ENCODE assay signal across 13 cellular contexts in genomic region chr12:79546461-79547043, GRCh38.
DNase-seq lines count a peak whose midpoint lies in the region; ATAC-seq, FAIRE-seq and TF ChIP-seq lines count a peak whose summit lies in the region.
"Had no signal": no experiment of that assay in that cellular context is flagged by ENCODE, and none has a peak within 500 bp of the region (broad histone marks: within the 10 kb centered on the region; RNA-seq: fewer than 3 reads in every experiment).

No MANE protein-coding gene starts in this region.

- POLR2A ChIA-PET in HEK293T (lab: Yijun Ruan, JAX), result interaction anchor here (1.5 kb wide), 1 partner anchor 143 kb away, joined by 3 read pairs; no protein-coding TSS in a partner anchor

- H3K4me3 Mint-ChIP-seq in HFFc6, result peak overlapping the region; percentile 66
- H3K4me3 Mint-ChIP-seq: activated naive CD4-positive, alpha-beta T cell treated with anti-CD3 and anti-CD28 coated beads, Interleukin-2, amount 50 U/mL, for 24 hours had no signal

- H3K4me2 ChIP-seq in keratinocyte (ENCODE audit: control insufficient read depth, extremely low read depth, insufficient read depth, low read depth, low read length), result peak overlapping the region; percentile 8

- H4K20me1 ChIP-seq in keratinocyte (ENCODE audit: control insufficient read depth, extremely low read depth, insufficient read depth, low read length), result no peaks in the 10 kb centered on the region

- H3K36me3 ChIP-seq in ascending aorta (no peaks in the 10 kb centered on the region), keratinocyte (ENCODE audit: control insufficient read depth in 2 of 2, extremely low read depth in 1 of 2, insufficient read depth in 2 of 2, low read length in 2 of 2) (no peaks in the 10 kb centered on the region), tibial artery (no peaks in the 10 kb centered on the region)

- FAIRE-seq in keratinocyte (lab: Jason Lieb, UNC), result no peak
- FAIRE-seq: K562 had no signal

- H3K36me3 Mint-ChIP-seq in HFFc6 (ENCODE audit: low read depth), result peaks cover 25% of the 10 kb centered on the region
- H3K36me3 Mint-ChIP-seq: activated naive CD4-positive, alpha-beta T cell treated with anti-CD3 and anti-CD28 coated beads, Interleukin-2, amount 50 U/mL, for 24 hours had no signal

- no peaks in the 10 kb centered on the region for H3K27me3 ChIP-seq in ascending aorta
- no peaks in the 10 kb centered on the region for H3K27me3 ChIP-seq in keratinocyte (ENCODE audit: control insufficient read depth, extremely low read depth, insufficient read depth, low read length)
- no peaks in the 10 kb centered on the region for H3K27me3 ChIP-seq in tibial artery

- no peak for DNase-seq in HFFc6
- DNase-seq in ascending aorta (ENCODE audit: low spot score in 2 of 2), result no peak
- no peak for DNase-seq in keratinocyte (ENCODE audit: low read depth, low spot score)
- DNase-seq in tibial artery, result no peak
- no peak for DNase-seq in NCI-H128 (lab: John Stamatoyannopoulos, UW; ENCODE audit: unreplicated experiment)
- DNase-seq in GM19240 (ENCODE audit: insufficient read length, low spot score), result no peak
- DNase-seq in HEK293T (ENCODE audit: extremely low spot score), result no peak
- DNase-seq: activated CD4-positive, alpha-beta T cell treated with anti-CD3 and anti-CD28 coated beads for 4 hours; effector memory CD4-positive, alpha-beta T cell; stimulated activated CD4-positive, alpha-beta T cell treated with anti-CD3 and anti-CD28 coated beads, Interleukin-2, amount 100 ng/mL, for 48 hours had no signal

- H3K27me3 Mint-ChIP-seq in HFFc6 (ENCODE audit: insufficient read depth), result no peaks in the 10 kb centered on the region

- no peak for ATAC-seq in GM18868 (IDR thresholded peaks at IDR 0.05; ENCODE audit: unreplicated experiment)
- ATAC-seq: K562 had no signal

- H3K27ac ChIP-seq in ascending aorta (peak overlapping the region; percentile 83), keratinocyte (ENCODE audit: control insufficient read depth, insufficient read depth, low read length) (peak overlapping the region; percentile 78), tibial artery (peak overlapping the region; percentile 58 to 70)

- H3K27ac Mint-ChIP-seq in HFFc6, result peak overlapping the region; percentile 88
- H3K27ac Mint-ChIP-seq: activated naive CD4-positive, alpha-beta T cell treated with anti-CD3 and anti-CD28 coated beads, Interleukin-2, amount 50 U/mL, for 24 hours had no signal

- H3K4me1 Mint-ChIP-seq in HFFc6 (ENCODE audit: low read depth), result peaks cover 68% of the 10 kb centered on the region
- H3K4me1 Mint-ChIP-seq: activated naive CD4-positive, alpha-beta T cell treated with anti-CD3 and anti-CD28 coated beads, Interleukin-2, amount 50 U/mL, for 24 hours had no signal

- H3K9me3 Mint-ChIP-seq in HFFc6, result peaks cover 18% of the 10 kb centered on the region
- H3K9me3 Mint-ChIP-seq: activated naive CD4-positive, alpha-beta T cell treated with anti-CD3 and anti-CD28 coated beads, Interleukin-2, amount 50 U/mL, for 24 hours had no signal

- no peaks in the 10 kb centered on the region for H3K9me3 ChIP-seq in ascending aorta
- H3K9me3 ChIP-seq in keratinocyte (ENCODE audit: control insufficient read depth, low read depth, low read length), result peaks cover 7% of the 10 kb centered on the region
- no peaks in the 10 kb centered on the region for H3K9me3 ChIP-seq in tibial artery

- no peaks in the 10 kb centered on the region for H3K79me2 ChIP-seq in keratinocyte (ENCODE audit: control insufficient read depth, insufficient read depth, low read length)

- H2AFZ ChIP-seq in keratinocyte (ENCODE audit: control insufficient read depth, low read length), result no peak overlapping the region

- H3K9ac ChIP-seq in keratinocyte (ENCODE audit: control insufficient read depth, extremely low read depth, insufficient read depth, low read length), result peak overlapping the region; percentile 40

- H3K4me1 ChIP-seq in ascending aorta (peaks cover 15 to 30% of the 10 kb centered on the region in 2 donors), keratinocyte (ENCODE audit: control insufficient read depth, extremely low read depth, insufficient read depth, low read length) (peaks cover 25% of the 10 kb centered on the region), tibial artery (peaks cover 6 to 50% (median 35%) of the 10 kb centered on the region in 4 donors)

- dilution Hi-C loops in keratinocyte (cut with MboI; ENCODE audit: extremely low pct_ligation_motif_present, low sequenced_read_pairs), result no loop called here

- intact Hi-C loops in ascending aorta (cut with DNase I) (loop anchor here (1.0 to 10.0 kb wide), 3 partner anchors 126 to 1528 kb away; partner anchors contain the start of gene ACSS3), tibial artery (cut with DNase I; ENCODE audit: low total_unique reads) (no loop called here)

- H3K4me3 ChIP-seq in ascending aorta (no peak overlapping the region), keratinocyte (ENCODE audit: control insufficient read depth in 2 of 3, extremely low read depth in 1 of 3, insufficient read depth in 2 of 3, low read depth in 1 of 3, low read length in 3 of 3) (no peak overlapping the region), tibial artery (no peak overlapping the region)
- H3K4me3 ChIP-seq: K562 had no signal

- no peaks in the 10 kb centered on the region for H3K9me1 ChIP-seq in keratinocyte (ENCODE audit: control insufficient read depth, extremely low read depth, insufficient read depth, low read length)

- TF ChIP-seq CTCF in HFFc6 (IDR thresholded peaks at IDR 0.05), result no peak
- no peak for TF ChIP-seq CTCF in ascending aorta (IDR thresholded peaks at IDR 0.05)
- no peak for TF ChIP-seq CTCF in keratinocyte (optimal IDR thresholded peaks at IDR 0.05 in 1 of 3, IDR thresholded peaks at IDR 0.05 in 1 of 3, conservative IDR thresholded peaks at IDR 0.05 in 1 of 3; ENCODE audit: extremely low read depth in 1 of 3, insufficient read depth in 2 of 3, low read length in 3 of 3)
- no peak for TF ChIP-seq CTCF in tibial artery (IDR thresholded peaks at IDR 0.05)

- CTCF ChIA-PET in HEK293T (lab: Yijun Ruan, JAX), result no interaction called here

TF ChIP-seq in HEK293T, 16 proteins besides CTCF, POLR2A, EP300 and RAD21:
- TF ChIP-seq SUZ12 (IDR thresholded peaks at IDR 0.05) (no peak), SP1 (IDR thresholded peaks at IDR 0.05) (no peak), L3MBTL2 (conservative IDR thresholded peaks at IDR 0.05) (no peak), ZNF384 (IDR thresholded peaks at IDR 0.05) (no peak), FOXA1 (IDR thresholded peaks at IDR 0.05) (no peak), FOXM1 (IDR thresholded peaks at IDR 0.05; ENCODE audit: borderline replicate concordance) (no peak), LEF1 (IDR thresholded peaks at IDR 0.05; ENCODE audit: borderline replicate concordance) (no peak), NFRKB (IDR thresholded peaks at IDR 0.05) (no peak), TARDBP (IDR thresholded peaks at IDR 0.05) (no peak), PKNOX1 (IDR thresholded peaks at IDR 0.05) (no peak), BHLHE40 (IDR thresholded peaks at IDR 0.05; ENCODE audit: borderline replicate concordance) (no peak)
